ENCODE assay signal across 16 cellular contexts in the genomic region with DNA sequence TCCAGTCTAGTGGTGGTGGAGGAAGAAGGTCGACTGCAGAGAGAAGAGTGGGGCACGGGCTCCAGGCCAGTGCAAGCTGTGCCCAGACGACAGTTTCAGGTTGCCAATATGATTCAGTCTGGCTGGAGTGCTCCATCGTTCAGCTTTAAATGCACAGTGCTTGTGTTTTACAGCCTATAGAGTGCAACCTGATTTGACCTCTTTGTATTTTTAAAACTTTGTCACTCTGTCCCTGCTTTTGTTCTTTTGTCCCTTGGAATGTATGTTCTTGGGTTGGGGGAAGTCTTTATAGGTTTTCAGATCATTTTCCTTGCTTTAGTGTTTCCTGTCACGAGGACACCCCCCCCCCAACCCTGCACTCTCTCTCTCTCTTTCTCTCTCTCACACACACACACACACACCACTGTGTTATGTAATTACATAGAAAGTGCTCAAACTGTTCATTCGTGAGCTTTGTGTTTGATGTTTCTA.
DNase-seq lines count a peak whose midpoint lies in the region; ATAC-seq and TF ChIP-seq lines count a peak whose summit lies in the region.
"Had no signal": no experiment of that assay in that cellular context is flagged by ENCODE, and none has a peak within 500 bp of the region (broad histone marks: within the 10 kb centered on the region; RNA-seq: fewer than 3 reads in every experiment).

No MANE protein-coding gene starts in this region.

- peak overlapping the region; percentile 42 for H3K4me2 ChIP-seq in Loucy (ENCODE audit: low read depth, low read length, poor library complexity, severe bottlenecking)

- H3K36me3 Mint-ChIP-seq in activated T-helper 17 cell treated with anti-CD3 and anti-CD28 coated beads, Interleukin-2, amount 50 U/mL, for 72 hours (ENCODE audit: low read depth) = no peaks in the 10 kb centered on the region
- peaks cover 0 to 6% (median 5%) of the 10 kb centered on the region in 3 donors for H3K36me3 Mint-ChIP-seq in naive thymus-derived CD8-positive, alpha-beta T cell

- H3K27me3 ChIP-seq in Loucy (ENCODE audit: insufficient read depth, low read length, poor library complexity, severe bottlenecking) = no peaks in the 10 kb centered on the region
- H3K27me3 ChIP-seq in left lung = no peaks in the 10 kb centered on the region
- H3K27me3 ChIP-seq in body of pancreas = no peaks in the 10 kb centered on the region
- H3K27me3 ChIP-seq: suprapubic skin had no signal

- no peaks in the 10 kb centered on the region for H4K20me1 ChIP-seq in Loucy (ENCODE audit: insufficient read depth, low read length, poor library complexity, severe bottlenecking)

- peaks cover 4% of the 10 kb centered on the region for H3K4me1 ChIP-seq in Loucy (ENCODE audit: insufficient read depth, low read length, poor library complexity, severe bottlenecking)
- no peaks in the 10 kb centered on the region for H3K4me1 ChIP-seq in left lung
- no peaks in the 10 kb centered on the region for H3K4me1 ChIP-seq in body of pancreas
- H3K4me1 ChIP-seq: suprapubic skin had no signal

- peak overlapping the region; percentile 62 for H3K4me3 Mint-ChIP-seq in activated T-helper 17 cell treated with anti-CD3 and anti-CD28 coated beads, Interleukin-2, amount 50 U/mL, for 72 hours
- peak overlapping the region; percentile 4 to 77 (median 66) for H3K4me3 Mint-ChIP-seq in naive thymus-derived CD8-positive, alpha-beta T cell
- H3K4me3 Mint-ChIP-seq: activated B cell treated with CpG ODN at 0.5 μM for 24 hours had no signal

- peak overlapping the region; percentile 27 for H3K4me3 ChIP-seq in Loucy (ENCODE audit: low read length, poor library complexity, severe bottlenecking)
- no peak overlapping the region for H3K4me3 ChIP-seq in left lung
- no peak overlapping the region for H3K4me3 ChIP-seq in body of pancreas
- H3K4me3 ChIP-seq: suprapubic skin had no signal

- peak overlapping the region; percentile 80 for H3K27ac Mint-ChIP-seq in activated T-helper 17 cell treated with anti-CD3 and anti-CD28 coated beads, Interleukin-2, amount 50 U/mL, for 72 hours
- H3K27ac Mint-ChIP-seq in naive thymus-derived CD8-positive, alpha-beta T cell = peak overlapping the region; percentile 44 to 93 (median 88)
- H3K27ac Mint-ChIP-seq: activated B cell treated with CpG ODN at 0.5 μM for 24 hours had no signal

- TF ChIP-seq CTCF in Loucy (conservative IDR thresholded peaks at IDR 0.05; ENCODE audit: low read length) (no peak), left lung (IDR thresholded peaks at IDR 0.05) (no peak), body of pancreas (IDR thresholded peaks at IDR 0.05) (no peak)

- no peaks in the 10 kb centered on the region for H3K9me3 ChIP-seq in Loucy (ENCODE audit: insufficient read depth, low read depth, low read length)
- no peaks in the 10 kb centered on the region for H3K9me3 ChIP-seq in left lung
- no peaks in the 10 kb centered on the region for H3K9me3 ChIP-seq in body of pancreas
- H3K9me3 ChIP-seq: suprapubic skin had no signal

- 30 to 50% methylated on average over 6 of the region's 6 CpGs for WGBS in body of pancreas, 2 donors

- ATAC-seq in activated T-helper 17 cell treated with anti-CD3 and anti-CD28 coated beads, Interleukin-2, amount 50 U/mL, for 72 hours (replicated peaks) = peak; percentile 66
- ATAC-seq in naive thymus-derived CD8-positive, alpha-beta T cell = peak; percentile 79 to 83
- ATAC-seq in left lung (no peak), body of pancreas (no peak)
- ATAC-seq: HCT116 had no signal

- H3K27ac ChIP-seq in left lung (no peak overlapping the region), body of pancreas (no peak overlapping the region)
- H3K27ac ChIP-seq: suprapubic skin had no signal

- no peaks in the 10 kb centered on the region for H3K9me2 ChIP-seq in Loucy (replicated peaks; ENCODE audit: low read depth, low read length)

- DNase-seq in NCI-H748 (lab: John Stamatoyannopoulos, UW; ENCODE audit: unreplicated experiment) (peak; percentile 48), NCI-H748 treated with DMSO at 0.1 percent for 48 hours (lab: John Stamatoyannopoulos, UW) (no peak), left lung (no peak), body of pancreas (no peak), GM03348 (ENCODE audit: low spot score) (no peak)
- DNase-seq in naive thymus-derived CD8-positive, alpha-beta T cell = peak in 4 of 10 donors; percentile 3 to 48 (median 22)
- DNase-seq: ACHN; activated B cell treated with CpG ODN at 0.5 μM for 24 hours; Calu3; effector CD4-positive, alpha-beta T cell; Karpas-422; NCI-H2081 treated with DMSO at 0.1 percent for 48 hours had no signal

- H3K27me3 Mint-ChIP-seq in activated T-helper 17 cell treated with anti-CD3 and anti-CD28 coated beads, Interleukin-2, amount 50 U/mL, for 72 hours = no peaks in the 10 kb centered on the region
- no peaks in the 10 kb centered on the region for H3K27me3 Mint-ChIP-seq in naive thymus-derived CD8-positive, alpha-beta T cell
- H3K27me3 Mint-ChIP-seq: activated B cell treated with CpG ODN at 0.5 μM for 24 hours had no signal

- H3K36me3 ChIP-seq in Loucy (ENCODE audit: insufficient read depth, low read length) (no peaks in the 10 kb centered on the region), left lung (no peaks in the 10 kb centered on the region), body of pancreas (replicated peaks in 1 of 2; ENCODE audit: insufficient read depth in 1 of 2, low read depth in 2 of 2) (no peaks in the 10 kb centered on the region)
- H3K36me3 ChIP-seq: suprapubic skin had no signal

- H2AFZ ChIP-seq in Loucy (ENCODE audit: low read length) = peak overlapping the region; percentile 62

- intact Hi-C loops in left lung (cut with DNase I) (no loop called here), body of pancreas (cut with DNase I) (no loop called here)

- H3K9ac ChIP-seq in Loucy (ENCODE audit: low read depth, low read length, poor library complexity, severe bottlenecking) = no peak overlapping the region

- no peaks in the 10 kb centered on the region for H3F3A ChIP-seq in Loucy (ENCODE audit: low read depth)

- no peaks in the 10 kb centered on the region for H3K79me2 ChIP-seq in Loucy (ENCODE audit: insufficient read depth, low read length)

- no peak for TF ChIP-seq POLR2A in body of pancreas (IDR thresholded peaks at IDR 0.05)

- peaks cover 8% of the 10 kb centered on the region for H3K9me3 Mint-ChIP-seq in activated T-helper 17 cell treated with anti-CD3 and anti-CD28 coated beads, Interleukin-2, amount 50 U/mL, for 72 hours
- H3K9me3 Mint-ChIP-seq in naive thymus-derived CD8-positive, alpha-beta T cell = peaks cover 0 to 10% (median 3%) of the 10 kb centered on the region in 9 donors

- POLR2A ChIA-PET in naive thymus-derived CD8-positive, alpha-beta T cell (lab: Charles Lee) = interaction anchor here (0.6 to 1.0 kb wide), 4 partner anchors 32 to 211 kb away, joined by 3 to 4 read pairs (median 3); no protein-coding TSS in a partner anchor

- peaks cover 32% of the 10 kb centered on the region for H3K4me1 Mint-ChIP-seq in activated T-helper 17 cell treated with anti-CD3 and anti-CD28 coated beads, Interleukin-2, amount 50 U/mL, for 72 hours
- peaks cover 26 to 39% (median 29%) of the 10 kb centered on the region in 4 donors for H3K4me1 Mint-ChIP-seq in naive thymus-derived CD8-positive, alpha-beta T cell

Comparison
In these comparisons a context has a peak if more than half of its experiments do, and no peak if none do; other contexts are left out.
1. ATAC-seq: peak in activated T-helper 17 cell treated with anti-CD3 and anti-CD28 coated beads, Interleukin-2, amount 50 U/mL, for 72 hours (single experiment) and naive thymus-derived CD8-positive, alpha-beta T cell (2 of 2); none in left lung (single experiment) and body of pancreas (single experiment).